In genomic region chr1:109498161-109498801, GRCh38 we compare ENCODE assay signal across 9 cellular contexts. TPM values are rescaled to one million over a fixed set of nuclear protein-coding genes. Genes with fewer than 3 reads are reported as not detected.
A peak's percentile ranks its signal among the peaks of the same experiment; 100 is the strongest.
DNase-seq lines count a peak whose midpoint lies in the region; ATAC-seq, FAIRE-seq and TF ChIP-seq lines count a peak whose summit lies in the region.
"Had no signal": no experiment of that assay in that cellular context is flagged by ENCODE, and none has a peak within 500 bp of the region (broad histone marks: within the 10 kb centered on the region; RNA-seq: fewer than 3 reads in every experiment).

No MANE protein-coding gene starts in this region.

- FAIRE-seq in frontal cortex (lab: Jason Lieb, UNC), result no peak

- BruUV-seq in A673 (replicated peaks; lab: Mats Ljungman, UMichigan) (no TSS peak), OCI-LY7 (replicated peaks; lab: Mats Ljungman, UMichigan) (no TSS peak)

- H3K27me3 ChIP-seq in A673 (replicated peaks; ENCODE audit: insufficient read depth, low read depth, low read length, poor library complexity) (no peaks in the 10 kb centered on the region), body of pancreas (no peaks in the 10 kb centered on the region)

- POLR2A ChIA-PET in A673 (lab: Charles Lee; ENCODE audit: low non-redundant PET) (no interaction called here), OCI-LY7 (lab: Charles Lee) (interaction anchor here (0.7 kb wide), 1 partner anchor 55 kb away, joined by 3 read pairs; no protein-coding TSS in a partner anchor)

- no peak overlapping the region for H3K27ac ChIP-seq in A673 (ENCODE audit: low read depth, low read length, poor library complexity, severe bottlenecking)
- H3K27ac ChIP-seq in OCI-LY7 (ENCODE audit: low read depth, low read length, poor library complexity, severe bottlenecking), result no peak overlapping the region
- H3K27ac ChIP-seq in body of pancreas, result no peak overlapping the region

- H3K79me2 ChIP-seq in OCI-LY7 (ENCODE audit: insufficient read depth, low read depth, low read length), result peaks cover 7% of the 10 kb centered on the region; the same call in 1 of the 2 replicates

- H3K36me3 ChIP-seq in A673 (ENCODE audit: insufficient read depth, low read length, poor library complexity, severe bottlenecking), result peaks cover 5% of the 10 kb centered on the region
- peaks cover 41% of the 10 kb centered on the region; the same call in 1 of the 2 replicates for H3K36me3 ChIP-seq in OCI-LY7 (ENCODE audit: insufficient read depth, low read length)
- no peaks in the 10 kb centered on the region for H3K36me3 ChIP-seq in body of pancreas (replicated peaks in 1 of 2; ENCODE audit: insufficient read depth in 1 of 2, low read depth in 2 of 2)

- H3K9me3 ChIP-seq in A673 (ENCODE audit: low read depth, low read length, poor library complexity, severe bottlenecking) (no peaks in the 10 kb centered on the region), OCI-LY7 (ENCODE audit: low read length) (no peaks in the 10 kb centered on the region), body of pancreas (no peaks in the 10 kb centered on the region)

- TF ChIP-seq CTCF in A673 (conservative IDR thresholded peaks at IDR 0.05; ENCODE audit: low read depth, low read length) (peak; percentile 59), GM12872 (IDR thresholded peaks at IDR 0.05; ENCODE audit: insufficient read depth, low read depth, low read length) (peak; percentile 58), OCI-LY7 (conservative IDR thresholded peaks at IDR 0.05; ENCODE audit: low read length) (peak; percentile 66), body of pancreas (IDR thresholded peaks at IDR 0.05) (peak in 6 of 7 experiments; percentile 11 to 40 (median 27))

- H3K9me2 ChIP-seq in OCI-LY7 (ENCODE audit: insufficient read depth, low read length), result no peaks in the 10 kb centered on the region

- no peak for TF ChIP-seq POLR2A in body of pancreas (IDR thresholded peaks at IDR 0.05)

- CTCF ChIA-PET in A673 (lab: Charles Lee) (no interaction called here), OCI-LY7 (lab: Charles Lee; ENCODE audit: unreplicated experiment) (interaction anchor here (1.8 kb wide), 1 partner anchor 34 kb away, joined by 10 read pairs; no protein-coding TSS in a partner anchor)

- no peak overlapping the region for H3K4me3 ChIP-seq in A673 (ENCODE audit: low read depth, low read length, poor library complexity, severe bottlenecking)
- no peak overlapping the region for H3K4me3 ChIP-seq in OCI-LY7 (ENCODE audit: low read depth, low read length, poor library complexity, severe bottlenecking)
- H3K4me3 ChIP-seq in body of pancreas, result no peak overlapping the region

- DNase-seq in A673 (ENCODE audit: low spot score) (no peak), OCI-LY7 (ENCODE audit: low spot score) (peak; percentile 29), body of pancreas (peak in 1 of 4 donors; percentile 37), midbrain (lab: John Stamatoyannopoulos, UW) (peak; percentile 15), NCI-H128 (lab: John Stamatoyannopoulos, UW; ENCODE audit: unreplicated experiment) (no peak), frontal cortex (ENCODE audit: low spot score in 2 of 2) (no peak), activated gamma-delta T cell (lab: John Stamatoyannopoulos, UW) (no peak)

- WGBS in body of pancreas, 2 donors, result 69 to 81% methylated on average over 12 of the region's 12 CpGs

- no peak overlapping the region for H3K4me2 ChIP-seq in OCI-LY7 (ENCODE audit: low read length)

- intact Hi-C loops in A673 (cut with micrococcal nuclease; ENCODE audit: unreplicated experiment), result loop anchor here (2.0 kb wide), 1 partner anchor 35 kb away; no protein-coding TSS in a partner anchor
- intact Hi-C loops in OCI-LY7 (cut with micrococcal nuclease; ENCODE audit: unreplicated experiment), result loop anchor here (1.0 kb wide), 1 partner anchor 34 kb away; no protein-coding TSS in a partner anchor
- intact Hi-C loops in body of pancreas (cut with DNase I), result loop anchor here (5.0 kb wide), 1 partner anchor 34 kb away; no protein-coding TSS in a partner anchor

- H4K20me1 ChIP-seq in OCI-LY7 (ENCODE audit: insufficient read depth, low read length), result no peaks in the 10 kb centered on the region

- no peaks in the 10 kb centered on the region for H3K4me1 ChIP-seq in A673 (ENCODE audit: insufficient read depth, low read length, poor library complexity, severe bottlenecking)
- peaks cover 13% of the 10 kb centered on the region for H3K4me1 ChIP-seq in OCI-LY7 (ENCODE audit: insufficient read depth, low read length, poor library complexity, severe bottlenecking)
- H3K4me1 ChIP-seq in body of pancreas, result peaks cover 19% of the 10 kb centered on the region

- no peak for ATAC-seq in body of pancreas

- H2AFZ ChIP-seq in OCI-LY7 (ENCODE audit: low read length), result no peak overlapping the region

RNA-seq across cellular contexts. Expression of gene CYB561D1, which starts 4.4 kb away (rescaled TPM):
- total RNA-seq in A673 (2021), result 5.7 and 7.3 TPM in 2 replicates
- total RNA-seq in OCI-LY7 (2014; rRNA removed; shearing (Covaris generic)), result 5.8 and 6.2 TPM in 2 replicates
- total RNA-seq in OCI-LY7 (2022), result 10.5 and 11.3 TPM in 2 replicates
- 1 to 10 TPM; 6.2 to 6.9 TPM for total RNA-seq in body of pancreas
- total RNA-seq in frontal cortex, result 4.9 TPM

RNA-seq across cellular contexts. Expression of gene AMIGO1, which starts 11.2 kb away (rescaled TPM):
- 1.8 and 2.3 TPM in 2 replicates for total RNA-seq in A673 (2021)
- total RNA-seq in OCI-LY7 (2014; rRNA removed; shearing (Covaris generic)), result 0.16 and 0.33 TPM in 2 replicates
- total RNA-seq in OCI-LY7 (2022), result 0.15 and 0.17 TPM in 2 replicates
- total RNA-seq in body of pancreas, result 1 to 10 TPM; 2.6 to 8.6 TPM
- 8.2 TPM for total RNA-seq in frontal cortex

RNA-seq across cellular contexts. Expression of gene ATXN7L2, which starts 14.6 kb away (rescaled TPM):
- total RNA-seq in A673 (2021) (11.0 and 16.3 TPM in 2 replicates), OCI-LY7 (2022) (8.2 and 9.6 TPM in 2 replicates), body of pancreas (1 to 10 TPM; 2.6 to 5.9 TPM), frontal cortex (4.9 TPM)
- total RNA-seq in OCI-LY7 (2014; rRNA removed; shearing (Covaris generic)), result 6.5 and 13.1 TPM in 2 replicates

RNA-seq across cellular contexts. Expression of gene SYPL2, which starts 31.9 kb away (rescaled TPM):
- 0.09 and 0.13 TPM in 2 replicates for total RNA-seq in A673 (2021)
- not detected in 2 replicates for total RNA-seq in OCI-LY7 (2014; rRNA removed; shearing (Covaris generic))
- not detected in 2 replicates for total RNA-seq in OCI-LY7 (2022)
- total RNA-seq in body of pancreas, result 1 to 10 TPM; 1.8 to 2.3 TPM
- not detected for total RNA-seq in frontal cortex

RNA-seq across cellular contexts. Expression of gene GPR61, which starts 41.4 kb away (rescaled TPM):
- total RNA-seq in A673 (2021) (not detected in 2 replicates), OCI-LY7 (2022) (not detected in 2 replicates), body of pancreas (not detected), frontal cortex (4.9 TPM)
- not detected in 2 replicates for total RNA-seq in OCI-LY7 (2014; rRNA removed; shearing (Covaris generic))
- total RNA-seq: aorta had no signal

Comparison
In these comparisons a context has a peak if more than half of its experiments do, and no peak if none do; other contexts are left out.
1. DNase-seq: peak in OCI-LY7 (single experiment) and midbrain (single experiment); none in A673 (single experiment), NCI-H128 (single experiment), frontal cortex (0 of 2) and activated gamma-delta T cell (single experiment).
2. Peak in every context shown above with its lines, with median percentiles within 50 percentile points of each other: CTCF ChIP-seq.